Comparison of ENCODE assay signal across 8 cellular contexts in the genomic region with DNA sequence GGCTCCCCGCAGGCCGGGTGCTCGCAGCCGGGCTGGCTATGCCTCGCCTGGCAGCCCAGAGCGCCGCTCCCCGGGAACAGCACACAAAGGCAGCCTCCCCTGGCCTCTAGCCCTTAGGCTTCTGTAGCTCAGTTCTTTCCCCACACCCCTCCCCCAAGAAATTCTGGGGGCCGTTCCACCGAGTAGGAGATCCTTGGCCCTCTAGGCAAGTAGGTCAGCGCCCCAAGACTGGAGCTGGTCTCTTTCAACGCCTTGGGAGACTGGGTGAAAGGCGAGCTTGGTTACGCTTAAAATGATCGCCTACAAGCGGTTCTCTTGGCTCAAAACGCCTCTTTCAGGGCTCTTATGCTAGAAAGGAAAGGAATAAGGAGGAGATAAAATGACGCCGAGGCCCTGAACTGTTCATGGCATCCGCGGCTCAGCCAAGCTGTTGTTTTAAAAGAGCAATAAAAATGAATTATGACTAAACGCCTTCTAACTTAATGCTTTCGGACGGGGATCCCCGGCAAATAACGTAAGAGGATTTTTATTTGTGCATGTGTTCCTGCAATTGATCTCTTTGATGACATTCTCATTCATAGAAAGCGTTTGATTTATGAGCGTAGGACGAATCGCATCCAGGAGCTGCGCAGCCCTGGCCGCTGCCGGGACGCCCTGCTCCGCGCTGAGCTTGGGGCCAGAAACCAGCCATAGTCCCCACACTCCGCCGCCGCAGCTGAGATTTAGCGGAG. TPM values are rescaled to one million over a fixed set of nuclear protein-coding genes. Genes with fewer than 3 reads are reported as not detected.
DNase-seq lines count a peak whose midpoint lies in the region; ATAC-seq, FAIRE-seq and TF ChIP-seq lines count a peak whose summit lies in the region.

No MANE protein-coding gene starts in this region.

- no peak for FAIRE-seq in astrocyte (lab: Jason Lieb, UNC)

- no peak overlapping the region for H3K27ac ChIP-seq in HCT116 (ENCODE audit: low read depth, low read length)
- peak overlapping the region; percentile 77 for H3K27ac ChIP-seq in astrocyte (ENCODE audit: low read depth, low read length)
- no peak overlapping the region for H3K27ac ChIP-seq in smooth muscle cell (ENCODE audit: low read depth)

- H3K27me3 ChIP-seq in HCT116 (ENCODE audit: insufficient read depth, low read length) (no peaks in the 10 kb centered on the region), astrocyte (ENCODE audit: insufficient read depth, low read length) (peaks cover 74% of the 10 kb centered on the region), smooth muscle cell (ENCODE audit: low read depth) (peaks cover 100% of the 10 kb centered on the region)

- no peaks in the 10 kb centered on the region for H4K20me1 ChIP-seq in HCT116 (ENCODE audit: insufficient read depth)
- peaks cover 8% of the 10 kb centered on the region for H4K20me1 ChIP-seq in astrocyte (ENCODE audit: insufficient read depth, low read length)
- H4K20me1 ChIP-seq in smooth muscle cell (ENCODE audit: low read depth) = peaks cover 23% of the 10 kb centered on the region

- H3K36me3 Mint-ChIP-seq in astrocyte (ENCODE audit: low read depth, unreplicated experiment) = peaks cover 5% of the 10 kb centered on the region
- H3K36me3 Mint-ChIP-seq in activated T-cell treated with anti-CD3 and anti-CD28 coated beads, Interleukin-2, amount 50 U/mL, for 4 hours (ENCODE audit: insufficient read depth) = peaks cover 14% of the 10 kb centered on the region

- H2AFZ ChIP-seq in HCT116 (ENCODE audit: low read depth, low read length, poor library complexity, severe bottlenecking) (no peak overlapping the region), astrocyte (ENCODE audit: low read depth, low read length) (no peak overlapping the region), smooth muscle cell (ENCODE audit: low read depth) (no peak overlapping the region)

- POLR2A ChIA-PET in HCT116 (lab: Charles Lee) = interaction anchor here (1.2 to 1.6 kb wide), 2 partner anchors 8 to 15 kb away, joined by 3 to 6 read pairs; no protein-coding TSS in a partner anchor

- H3K27me3 Mint-ChIP-seq in astrocyte (ENCODE audit: low read depth, unreplicated experiment) = peaks cover 90% of the 10 kb centered on the region
- H3K27me3 Mint-ChIP-seq in activated T-cell treated with anti-CD3 and anti-CD28 coated beads, Interleukin-2, amount 50 U/mL, for 4 hours (ENCODE audit: low read depth) = peaks cover 75% of the 10 kb centered on the region

- no peak overlapping the region for H3K4me3 Mint-ChIP-seq in astrocyte (ENCODE audit: unreplicated experiment)
- H3K4me3 Mint-ChIP-seq in activated T-cell treated with anti-CD3 and anti-CD28 coated beads, Interleukin-2, amount 50 U/mL, for 4 hours = no peak overlapping the region

- peaks cover 53% of the 10 kb centered on the region for H3K9me3 Mint-ChIP-seq in astrocyte (ENCODE audit: unreplicated experiment)
- no peaks in the 10 kb centered on the region for H3K9me3 Mint-ChIP-seq in activated T-cell treated with anti-CD3 and anti-CD28 coated beads, Interleukin-2, amount 50 U/mL, for 4 hours

- H3K4me3 ChIP-seq in HCT116 (replicated peaks in 1 of 2; ENCODE audit: low read depth in 1 of 2, low read length in 2 of 2) = no peak overlapping the region
- H3K4me3 ChIP-seq in astrocyte (ENCODE audit: insufficient read depth, low read depth, low read length) = peak overlapping the region; percentile 72
- H3K4me3 ChIP-seq in smooth muscle cell = peak overlapping the region; percentile 23

- CTCF ChIA-PET in HCT116 (lab: Charles Lee) = no interaction called here

- H3F3A ChIP-seq in smooth muscle cell (ENCODE audit: low read depth) = no peaks in the 10 kb centered on the region

- BruUV-seq in HCT116 (replicated peaks; lab: Mats Ljungman, UMichigan) = TSS peak; percentile 11

- H3K36me3 ChIP-seq in HCT116 (ENCODE audit: control insufficient read depth in 1 of 2, insufficient read depth in 2 of 2, low read length in 2 of 2) = no peaks in the 10 kb centered on the region
- no peaks in the 10 kb centered on the region for H3K36me3 ChIP-seq in astrocyte (ENCODE audit: insufficient read depth, low read length)
- no peaks in the 10 kb centered on the region for H3K36me3 ChIP-seq in smooth muscle cell (ENCODE audit: low read depth)

- ATAC-seq in HCT116 = no peak
- ATAC-seq in activated T-cell treated with anti-CD3 and anti-CD28 coated beads, Interleukin-2, amount 50 U/mL, for 4 hours = no peak

- H3K9me3 ChIP-seq in HCT116 (ENCODE audit: control insufficient read depth in 1 of 2, insufficient read depth in 1 of 2, low read depth in 1 of 2, low read length in 2 of 2) = no peaks in the 10 kb centered on the region
- H3K9me3 ChIP-seq in astrocyte (ENCODE audit: insufficient read depth, low read depth, low read length) = no peaks in the 10 kb centered on the region
- no peaks in the 10 kb centered on the region for H3K9me3 ChIP-seq in smooth muscle cell (replicated peaks; ENCODE audit: low read depth)

- no peak overlapping the region for H3K9ac ChIP-seq in HCT116 (ENCODE audit: low read length)
- peak overlapping the region; percentile 87 for H3K9ac ChIP-seq in astrocyte (ENCODE audit: low read length)
- no peak overlapping the region for H3K9ac ChIP-seq in smooth muscle cell (ENCODE audit: low read depth)

- peaks cover 25% of the 10 kb centered on the region for H3K79me2 ChIP-seq in HCT116 (ENCODE audit: insufficient read depth, low read length)
- peaks cover 41% of the 10 kb centered on the region for H3K79me2 ChIP-seq in astrocyte (ENCODE audit: insufficient read depth, low read length)
- no peaks in the 10 kb centered on the region for H3K79me2 ChIP-seq in smooth muscle cell (ENCODE audit: low read depth)

- H3K4me1 Mint-ChIP-seq in astrocyte (ENCODE audit: low read depth, unreplicated experiment) = peaks cover 2% of the 10 kb centered on the region
- H3K4me1 Mint-ChIP-seq in activated T-cell treated with anti-CD3 and anti-CD28 coated beads, Interleukin-2, amount 50 U/mL, for 4 hours (ENCODE audit: low read depth) = peaks cover 34% of the 10 kb centered on the region

- intact Hi-C loops in HCT116 (cut with micrococcal nuclease) = no loop called here

- no peak for TF ChIP-seq POLR2A in HCT116 (IDR thresholded peaks at IDR 0.05; ENCODE audit: borderline replicate concordance, extremely low read depth, insufficient read depth, insufficient read length)

- RAD21 ChIA-PET in HCT116 (lab: Charles Lee; ENCODE audit: low non-redundant PET in 1 of 2, low total read pairs in 2 of 2, uncharacterized antibody in 2 of 2, unreplicated experiment in 2 of 2) = no interaction called here

- H3K4me2 ChIP-seq in HCT116 (ENCODE audit: low read length) = no peak overlapping the region
- H3K4me2 ChIP-seq in astrocyte (ENCODE audit: low read length) = peak overlapping the region; percentile 91
- H3K4me2 ChIP-seq in smooth muscle cell = peak overlapping the region; percentile 73

- no peaks in the 10 kb centered on the region for H3K9me2 ChIP-seq in HCT116 (ENCODE audit: insufficient read depth)

- H3K4me1 ChIP-seq in HCT116 (ENCODE audit: control insufficient read depth in 1 of 2, insufficient read depth in 2 of 2, low read length in 2 of 2) (peaks cover 10 to 19% of the 10 kb centered on the region in 2 experiments; a peak in 3 of 4 replicates), astrocyte (ENCODE audit: insufficient read depth, low read length) (peaks cover 6% of the 10 kb centered on the region), smooth muscle cell (ENCODE audit: low read depth) (peaks cover 11% of the 10 kb centered on the region)

- DNase-seq in HCT116 (ENCODE audit: low read depth, low spot score) (no peak), astrocyte (ENCODE audit: low read depth) (peak; percentile 68), kidney tubule cell (ENCODE audit: low spot score) (peak; percentile 60), smooth muscle cell (lab: John Stamatoyannopoulos, UW; ENCODE audit: unreplicated experiment) (no peak), anterior cingulate cortex (lab: John Stamatoyannopoulos, UW) (no peak), LoVo (ENCODE audit: low spot score) (no peak), A172 (ENCODE audit: low spot score) (no peak)
- no peak for DNase-seq in activated T-cell treated with anti-CD3 and anti-CD28 coated beads, Interleukin-2, amount 50 U/mL, for 4 hours

- 2% methylated on average over 40 of the region's 40 CpGs for WGBS in smooth muscle cell (ENCODE audit: low lambda C conversion rate)

- TF ChIP-seq RAD21 in HCT116 (IDR thresholded peaks at IDR 0.05; ENCODE audit: low read depth) = no peak

- TF ChIP-seq CTCF in HCT116 (IDR thresholded peaks at IDR 0.05 in 2 of 3, conservative IDR thresholded peaks at IDR 0.05 in 1 of 3; ENCODE audit: borderline replicate concordance in 1 of 3, insufficient read depth in 1 of 3, low read depth in 2 of 3, low read length in 2 of 3) = no peak
- no peak for TF ChIP-seq CTCF in astrocyte (IDR thresholded peaks at IDR 0.05; ENCODE audit: insufficient read depth, low read depth, low read length)
- TF ChIP-seq CTCF in smooth muscle cell (IDR thresholded peaks at IDR 0.05; ENCODE audit: borderline replicate concordance, insufficient read depth, poor library complexity, severe bottlenecking) = no peak

- H3K27ac Mint-ChIP-seq in astrocyte (ENCODE audit: unreplicated experiment) = no peak overlapping the region

RNA-seq across cellular contexts. Expression of a gene that starts 2.9 kb away (rescaled TPM):
- total RNA-seq in HCT116 (2021; ENCODE audit: unreplicated experiment) (2.8 TPM), astrocyte (0.23 TPM in 1 of 2 replicates, not detected in the other), smooth muscle cell (0.40 TPM in 1 of 2 replicates, not detected in the other)
- 1.1 and 1.5 TPM in 2 replicates for polyA plus RNA-seq in HCT116 (2012)
- not detected in 2 replicates for polyA plus RNA-seq in smooth muscle cell
- 0.34 TPM in 1 of 2 replicates, not detected in the other for total RNA-seq in A172 (2014; rRNA removed; shearing (Covaris generic))
- under 1 TPM; 0.11 to 0.33 (median 0.28) TPM for total RNA-seq in activated T-cell treated with anti-CD3 and anti-CD28 coated beads, Interleukin-2, amount 50 U/mL, for 4 hours

RNA-seq across cellular contexts. Expression of a gene that starts 3.8 kb away (rescaled TPM):
- 0.57 TPM for total RNA-seq in HCT116 (2021; ENCODE audit: unreplicated experiment)
- 0.26 and 0.31 TPM in 2 replicates for polyA plus RNA-seq in HCT116 (2012)
- not detected in 2 replicates for total RNA-seq in astrocyte
- total RNA-seq in smooth muscle cell = not detected in 2 replicates
- polyA plus RNA-seq in smooth muscle cell = not detected in 2 replicates
- 0.17 TPM in 1 of 2 replicates, not detected in the other for total RNA-seq in A172 (2014; rRNA removed; shearing (Covaris generic))
- not detected for total RNA-seq in activated T-cell treated with anti-CD3 and anti-CD28 coated beads, Interleukin-2, amount 50 U/mL, for 4 hours

RNA-seq across cellular contexts. Expression of a gene that starts 31.9 kb away (rescaled TPM):
- 2.0 TPM for total RNA-seq in HCT116 (2021; ENCODE audit: unreplicated experiment)
- polyA plus RNA-seq in HCT116 (2012) = 1.5 and 1.8 TPM in 2 replicates
- total RNA-seq in astrocyte = not detected in 2 replicates
- 1.4 TPM in 1 of 2 replicates, not detected in the other for total RNA-seq in smooth muscle cell
- 0.22 TPM in 1 of 2 replicates, not detected in the other for polyA plus RNA-seq in smooth muscle cell
- 2.0 and 3.4 TPM in 2 replicates for total RNA-seq in A172 (2014; rRNA removed; shearing (Covaris generic))
- total RNA-seq in activated T-cell treated with anti-CD3 and anti-CD28 coated beads, Interleukin-2, amount 50 U/mL, for 4 hours = under 1 TPM in 1 of 3 donors, not detected in 2; 0.14 TPM

RNA-seq across cellular contexts. Expression of a gene that starts 44.8 kb away (rescaled TPM):
- total RNA-seq in HCT116 (2021; ENCODE audit: unreplicated experiment) (6.7 TPM), astrocyte (not detected in 2 replicates), smooth muscle cell (0.67 and 2.1 TPM in 2 replicates)
- polyA plus RNA-seq in HCT116 (2012) = 3.2 and 7.2 TPM in 2 replicates
- polyA plus RNA-seq in smooth muscle cell = 0.11 and 0.98 TPM in 2 replicates
- total RNA-seq in A172 (2014; rRNA removed; shearing (Covaris generic)) = 0.98 and 1.9 TPM in 2 replicates
- not detected for total RNA-seq in activated T-cell treated with anti-CD3 and anti-CD28 coated beads, Interleukin-2, amount 50 U/mL, for 4 hours

RNA-seq across cellular contexts. Expression of a gene that starts 48.9 kb away (rescaled TPM):
- 12.7 TPM for total RNA-seq in HCT116 (2021; ENCODE audit: unreplicated experiment)
- 3.9 and 4.9 TPM in 2 replicates for polyA plus RNA-seq in HCT116 (2012)
- not detected in 2 replicates for total RNA-seq in astrocyte
- total RNA-seq in smooth muscle cell = 0.58 TPM in 1 of 2 replicates, not detected in the other
- polyA plus RNA-seq in smooth muscle cell = 0.56 TPM in 1 of 2 replicates, not detected in the other
- total RNA-seq in A172 (2014; rRNA removed; shearing (Covaris generic)) = 0.48 TPM in 1 of 2 replicates, not detected in the other
- total RNA-seq in activated T-cell treated with anti-CD3 and anti-CD28 coated beads, Interleukin-2, amount 50 U/mL, for 4 hours = not detected

Comparison
In these comparisons a context has a peak if more than half of its experiments do, and no peak if none do; other contexts are left out.
1. DNase-seq: peak in astrocyte (single experiment) and kidney tubule cell (single experiment); none in HCT116 (single experiment), smooth muscle cell (single experiment), anterior cingulate cortex (0 of 58), LoVo (single experiment), A172 (single experiment) and activated T-cell treated with anti-CD3 and anti-CD28 coated beads, Interleukin-2, amount 50 U/mL, for 4 hours (single experiment).
2. H3K4me3 ChIP-seq: peak in astrocyte (single experiment) and smooth muscle cell (single experiment); none in HCT116 (0 of 2).